ENCODE assay signal across 8 cellular contexts in genomic region chr1:203117611-203118575, GRCh38. TPM values are rescaled to one million over a fixed set of nuclear protein-coding genes. Genes with fewer than 3 reads are reported as not detected.
DNase-seq lines count a peak whose midpoint lies in the region; ATAC-seq and TF ChIP-seq lines count a peak whose summit lies in the region.

No MANE protein-coding gene starts in this region.

- TF ChIP-seq CTCF in A673 (conservative IDR thresholded peaks at IDR 0.05; ENCODE audit: low read depth, low read length): peak; percentile 66
- TF ChIP-seq CTCF in GM10266 (IDR thresholded peaks at IDR 0.05; ENCODE audit: control insufficient read depth, insufficient read depth, low read depth, missing control alignments): peak; percentile 64
- peak; percentile 86 for TF ChIP-seq CTCF in osteocyte (IDR thresholded peaks at IDR 0.05)

- H3K36me3 Mint-ChIP-seq in activated CD4-positive, alpha-beta memory T cell treated with anti-CD3 and anti-CD28 coated beads, Interleukin-2, amount 10 ng/mL, durations not matched to agents 7 days and 5 days (ENCODE audit: low read depth): no peaks in the 10 kb centered on the region
- no peaks in the 10 kb centered on the region for H3K36me3 Mint-ChIP-seq in osteocyte (ENCODE audit: unreplicated experiment)

- peaks cover 52% of the 10 kb centered on the region for H3K27me3 Mint-ChIP-seq in activated CD4-positive, alpha-beta memory T cell treated with anti-CD3 and anti-CD28 coated beads, Interleukin-2, amount 10 ng/mL, durations not matched to agents 7 days and 5 days
- peaks cover 67% of the 10 kb centered on the region for H3K27me3 Mint-ChIP-seq in osteocyte (ENCODE audit: unreplicated experiment)

- peaks cover 45% of the 10 kb centered on the region for H3K27me3 ChIP-seq in A673 (replicated peaks; ENCODE audit: insufficient read depth, low read depth, low read length, poor library complexity)

- ATAC-seq in GM19397 (IDR thresholded peaks at IDR 0.05; ENCODE audit: unreplicated experiment): no peak

- DNase-seq in A673 (ENCODE audit: low spot score): peak; percentile 74
- DNase-seq in GM10266 (ENCODE audit: extremely low spot score): peak; percentile 75
- DNase-seq in NCI-H2107 treated with DMSO at 0.1 percent for 48 hours (lab: John Stamatoyannopoulos, UW; ENCODE audit: unreplicated experiment): peak; percentile 67
- peak; percentile 48 for DNase-seq in activated CD4-positive, alpha-beta memory T cell treated with anti-CD3 and anti-CD28 coated beads, Interleukin-2, amount 10 ng/mL, durations not matched to agents 7 days and 5 days
- DNase-seq in glomerular visceral epithelial cell (ENCODE audit: extremely low spot score): peak; percentile 78
- DNase-seq in osteocyte (ENCODE audit: extremely low spot score, unreplicated experiment): peak; percentile 91
- DNase-seq in NCI-H446 treated with DMSO at 0.1 percent for 48 hours (lab: John Stamatoyannopoulos, UW): no peak

- H3K36me3 ChIP-seq in A673 (ENCODE audit: insufficient read depth, low read length, poor library complexity, severe bottlenecking): no peaks in the 10 kb centered on the region

- intact Hi-C loops in A673 (cut with micrococcal nuclease; ENCODE audit: unreplicated experiment): loop anchor here (1.0 to 5.0 kb wide), 2 partner anchors 54 to 98 kb away; no protein-coding TSS in a partner anchor

- H3K27ac ChIP-seq in A673 (ENCODE audit: low read depth, low read length, poor library complexity, severe bottlenecking): no peak overlapping the region

- H3K4me1 Mint-ChIP-seq in activated CD4-positive, alpha-beta memory T cell treated with anti-CD3 and anti-CD28 coated beads, Interleukin-2, amount 10 ng/mL, durations not matched to agents 7 days and 5 days: peaks cover 14% of the 10 kb centered on the region
- H3K4me1 Mint-ChIP-seq in osteocyte (ENCODE audit: unreplicated experiment): no peaks in the 10 kb centered on the region

- no peak overlapping the region for H3K4me3 ChIP-seq in A673 (ENCODE audit: low read depth, low read length, poor library complexity, severe bottlenecking)

- no peaks in the 10 kb centered on the region for H3K9me3 Mint-ChIP-seq in activated CD4-positive, alpha-beta memory T cell treated with anti-CD3 and anti-CD28 coated beads, Interleukin-2, amount 10 ng/mL, durations not matched to agents 7 days and 5 days
- no peaks in the 10 kb centered on the region for H3K9me3 Mint-ChIP-seq in osteocyte (ENCODE audit: unreplicated experiment)

- no peaks in the 10 kb centered on the region for H3K9me3 ChIP-seq in A673 (ENCODE audit: low read depth, low read length, poor library complexity, severe bottlenecking)

- H3K4me3 Mint-ChIP-seq in activated CD4-positive, alpha-beta memory T cell treated with anti-CD3 and anti-CD28 coated beads, Interleukin-2, amount 10 ng/mL, durations not matched to agents 7 days and 5 days: no peak overlapping the region
- H3K4me3 Mint-ChIP-seq in osteocyte (ENCODE audit: unreplicated experiment): no peak overlapping the region

- H3K4me1 ChIP-seq in A673 (ENCODE audit: insufficient read depth, low read length, poor library complexity, severe bottlenecking): peaks cover 2% of the 10 kb centered on the region

- no TSS peak for BruUV-seq in A673 (replicated peaks; lab: Mats Ljungman, UMichigan)

- POLR2A ChIA-PET in A673 (lab: Charles Lee; ENCODE audit: low non-redundant PET): no interaction called here
- POLR2A ChIA-PET in activated CD4-positive, alpha-beta memory T cell treated with anti-CD3 and anti-CD28 coated beads, Interleukin-2, amount 10 ng/mL, durations not matched to agents 7 days and 5 days (lab: Charles Lee): no interaction called here

- H3K27ac Mint-ChIP-seq in activated CD4-positive, alpha-beta memory T cell treated with anti-CD3 and anti-CD28 coated beads, Interleukin-2, amount 10 ng/mL, durations not matched to agents 7 days and 5 days: no peak overlapping the region
- no peak overlapping the region for H3K27ac Mint-ChIP-seq in osteocyte (ENCODE audit: unreplicated experiment)

- CTCF ChIA-PET in A673 (lab: Charles Lee): interaction anchor here (0.7 to 1.6 kb wide), 4 partner anchors 8 to 98 kb away, joined by 3 to 21 read pairs (median 8); no protein-coding TSS in a partner anchor
- CTCF ChIA-PET in activated CD4-positive, alpha-beta memory T cell treated with anti-CD3 and anti-CD28 coated beads, Interleukin-2, amount 10 ng/mL, durations not matched to agents 7 days and 5 days (lab: Charles Lee): interaction anchor here (0.8 to 3.4 kb wide), 15 partner anchors 8 to 150 kb away, joined by 3 to 26 read pairs (median 4); partner anchors contain the start of genes ADORA1 and MYBPH

RNA-seq across cellular contexts. Expression of gene ADORA1, which starts 9.6 kb away (rescaled TPM):
- total RNA-seq in A673 (2021): 0.74 and 1.2 TPM in 2 replicates
- under 1 TPM in 1 of 2 experiments, not detected in 1; 0.40 TPM for total RNA-seq in activated CD4-positive, alpha-beta memory T cell treated with anti-CD3 and anti-CD28 coated beads, Interleukin-2, amount 10 ng/mL, durations not matched to agents 7 days and 5 days
- total RNA-seq in osteocyte: 0.21 and 0.26 TPM in 2 replicates

RNA-seq across cellular contexts. Expression of gene MYOG, which starts 32.1 kb away (rescaled TPM):
- not detected in 2 replicates for total RNA-seq in A673 (2021)
- not detected for total RNA-seq in activated CD4-positive, alpha-beta memory T cell treated with anti-CD3 and anti-CD28 coated beads, Interleukin-2, amount 10 ng/mL, durations not matched to agents 7 days and 5 days
- total RNA-seq in osteocyte: not detected in 2 replicates

RNA-seq across cellular contexts. Expression of gene MYBPH, which starts 57.7 kb away (rescaled TPM):
- total RNA-seq in A673 (2021) (not detected in 2 replicates), osteocyte (not detected in 2 replicates)
- total RNA-seq in activated CD4-positive, alpha-beta memory T cell treated with anti-CD3 and anti-CD28 coated beads, Interleukin-2, amount 10 ng/mL, durations not matched to agents 7 days and 5 days: not detected
